ENCODE assay signal across 1 cellular context in genomic region chr3:165658027-165658426, GRCh38.
TF ChIP-seq lines count a peak whose summit lies in the region.

No MANE protein-coding gene starts in this region.

TF ChIP-seq in GM12878, 131 proteins besides CTCF, POLR2A, EP300 and RAD21 (continued from another document):
- TF ChIP-seq ZBTB40 (IDR thresholded peaks at IDR 0.05; ENCODE audit: borderline replicate concordance): no peak
- TF ChIP-seq KAT2A (conservative IDR thresholded peaks at IDR 0.05; ENCODE audit: control insufficient read depth, low read depth, low read length): no peak
